In genomic region chr1:24462128-24462527, GRCh38 we compare ENCODE assay signal across 7 cellular contexts. TPM values are rescaled to one million over a fixed set of nuclear protein-coding genes. Genes with fewer than 3 reads are reported as not detected.
DNase-seq lines count a peak whose midpoint lies in the region; ATAC-seq and TF ChIP-seq lines count a peak whose summit lies in the region.
"Not testable (repeated sequence)": the region's sequence is repeated elsewhere in the genome, so short reads cannot be mapped to it uniquely, and the experiment has no call there.

No MANE protein-coding gene starts in this region.

- H3K36me3 ChIP-seq in HCT116 (ENCODE audit: control insufficient read depth in 1 of 2, insufficient read depth in 2 of 2, low read length in 2 of 2) = not testable (repeated sequence)
- H3K36me3 ChIP-seq in MG63 = peaks cover 57% of the 10 kb centered on the region

- TF ChIP-seq RAD21 in HCT116 (IDR thresholded peaks at IDR 0.05; ENCODE audit: low read depth) = not testable (repeated sequence)

- not testable (repeated sequence) for H3K4me1 ChIP-seq in HCT116 (ENCODE audit: control insufficient read depth in 1 of 2, insufficient read depth in 2 of 2, low read length in 2 of 2)

- H3K4me2 ChIP-seq in HCT116 (ENCODE audit: low read length) = 0 out of 2 replicates have a peak overlapping the region, but pooled peaks have one; percentile 19

- H3K27me3 Mint-ChIP-seq in T-helper 17 cell; activated naive CD8-positive, alpha-beta T cell: not testable (repeated sequence)

- H4K20me1 ChIP-seq in HCT116 (ENCODE audit: insufficient read depth) = not testable (repeated sequence)

- H3K27ac ChIP-seq in HCT116 (ENCODE audit: low read depth, low read length) = not testable (repeated sequence)

- peaks cover 16% of the 10 kb centered on the region for H3K36me3 Mint-ChIP-seq in T-helper 17 cell (ENCODE audit: low read depth)
- peaks cover 26% of the 10 kb centered on the region for H3K36me3 Mint-ChIP-seq in activated naive CD8-positive, alpha-beta T cell

- H2AFZ ChIP-seq in HCT116 (ENCODE audit: low read depth, low read length, poor library complexity, severe bottlenecking) = not testable (repeated sequence)

- not testable (repeated sequence) for H3K4me3 Mint-ChIP-seq in T-helper 17 cell; activated naive CD8-positive, alpha-beta T cell

- POLR2A ChIA-PET in HCT116 (lab: Charles Lee) = not testable (repeated sequence)

- not testable (repeated sequence) for TF ChIP-seq POLR2A in HCT116 (IDR thresholded peaks at IDR 0.05; ENCODE audit: borderline replicate concordance, extremely low read depth, insufficient read depth, insufficient read length)

- RAD21 ChIA-PET in HCT116 (lab: Charles Lee; ENCODE audit: low non-redundant PET in 1 of 2, low total read pairs in 2 of 2, uncharacterized antibody in 2 of 2, unreplicated experiment in 2 of 2) = not testable (repeated sequence)

- peak overlapping the region; percentile 43 for H3K27ac Mint-ChIP-seq in T-helper 17 cell
- peak overlapping the region; percentile 4 for H3K27ac Mint-ChIP-seq in activated naive CD8-positive, alpha-beta T cell

- ATAC-seq in HCT116, T-helper 17 cell: not testable (repeated sequence)

- not testable (repeated sequence) for H3K79me2 ChIP-seq in HCT116 (ENCODE audit: insufficient read depth, low read length)

- not testable (repeated sequence) for TF ChIP-seq CTCF in HCT116 (IDR thresholded peaks at IDR 0.05 in 2 of 3, conservative IDR thresholded peaks at IDR 0.05 in 1 of 3; ENCODE audit: borderline replicate concordance in 1 of 3, insufficient read depth in 1 of 3, low read depth in 2 of 3, low read length in 2 of 3); epithelial cell of esophagus (IDR thresholded peaks at IDR 0.05; ENCODE audit: insufficient read depth, low read depth, low read length, missing control alignments)

- peak; percentile 23 for DNase-seq in DMS53 treated with DMSO at 0.1 percent for 48 hours (lab: John Stamatoyannopoulos, UW; ENCODE audit: unreplicated experiment)
- peak; percentile 7 for DNase-seq in HCT116 (ENCODE audit: low read depth, low spot score)
- DNase-seq in MG63 = peak; percentile 52
- DNase-seq in T-helper 17 cell = not testable (repeated sequence)
- peak; percentile 47 for DNase-seq in epithelial cell of esophagus (ENCODE audit: low read depth)
- DNase-seq in kidney glomerular epithelial cell (lab: John Stamatoyannopoulos, UW) = peak; percentile 41

- H3K9me2 ChIP-seq in HCT116 (ENCODE audit: insufficient read depth) = not testable (repeated sequence)

- H3K4me1 Mint-ChIP-seq in T-helper 17 cell = peaks cover 17% of the 10 kb centered on the region
- peaks cover 40% of the 10 kb centered on the region for H3K4me1 Mint-ChIP-seq in activated naive CD8-positive, alpha-beta T cell (ENCODE audit: low read depth)

- intact Hi-C loops in HCT116 (cut with micrococcal nuclease) = not testable (repeated sequence)

- CTCF ChIA-PET in HCT116 (lab: Charles Lee) = not testable (repeated sequence)

- H3K9me3 Mint-ChIP-seq in activated naive CD8-positive, alpha-beta T cell (ENCODE audit: low read depth) = not testable (repeated sequence)

- H3K9me3 ChIP-seq in HCT116 (ENCODE audit: control insufficient read depth in 1 of 2, insufficient read depth in 1 of 2, low read depth in 1 of 2, low read length in 2 of 2); MG63; T-helper 17 cell (ENCODE audit: control insufficient read depth, low read length, poor library complexity, severe bottlenecking): not testable (repeated sequence)

- not testable (repeated sequence) for BruUV-seq in HCT116 (replicated peaks; lab: Mats Ljungman, UMichigan)

- H3K4me3 ChIP-seq in HCT116 (replicated peaks in 1 of 2; ENCODE audit: low read depth in 1 of 2, low read length in 2 of 2); MG63; epithelial cell of esophagus (ENCODE audit: low read length): not testable (repeated sequence)

- not testable (repeated sequence) for H3K9ac ChIP-seq in HCT116 (ENCODE audit: low read length)

- H3K27me3 ChIP-seq in HCT116 (ENCODE audit: insufficient read depth, low read length); MG63: not testable (repeated sequence)

TF ChIP-seq in HCT116, 20 proteins besides CTCF, POLR2A, EP300 and RAD21:
- peak; percentile 66 for TF ChIP-seq FOSL1 (IDR thresholded peaks at IDR 0.05; ENCODE audit: low read depth)
- peak; percentile 25; the same call in 1 of the 2 replicates for TF ChIP-seq JUND (IDR thresholded peaks at IDR 0.05)
- TF ChIP-seq CBX3 (IDR thresholded peaks at IDR 0.05; ENCODE audit: low read depth) = peak; percentile 62; the same call in 1 of the 2 replicates
- peak; percentile 22; the same call in 1 of the 2 replicates for TF ChIP-seq SP1 (IDR thresholded peaks at IDR 0.05; ENCODE audit: low read depth)

RNA-seq across cellular contexts. Expression of gene RCAN3, which starts 40.5 kb away (rescaled TPM):
- 13.3 TPM for total RNA-seq in HCT116 (2021; ENCODE audit: unreplicated experiment)
- 6.9 and 7.9 TPM in 2 replicates for polyA plus RNA-seq in HCT116 (2012)
- total RNA-seq in MG63 (2014; rRNA removed; shearing (Covaris generic); ENCODE audit: low replicate concordance) = 2.5 and 3.4 TPM in 2 replicates
- total RNA-seq in T-helper 17 cell = 100 to 1,000 TPM; 152 to 160 TPM

RNA-seq across cellular contexts. Expression of gene NIPAL3, which starts 46.5 kb away (rescaled TPM):
- total RNA-seq in HCT116 (2021; ENCODE audit: unreplicated experiment) = 16.6 TPM
- 16.1 and 18.9 TPM in 2 replicates for polyA plus RNA-seq in HCT116 (2012)
- 44.1 and 45.5 TPM in 2 replicates for total RNA-seq in MG63 (2014; rRNA removed; shearing (Covaris generic); ENCODE audit: low replicate concordance)
- total RNA-seq in T-helper 17 cell = 10 to 100 TPM; 32.9 to 41.7 TPM

RNA-seq across cellular contexts. Expression of gene STPG1, which starts 48.5 kb away (rescaled TPM):
- total RNA-seq in HCT116 (2021; ENCODE audit: unreplicated experiment) = 13.4 TPM
- polyA plus RNA-seq in HCT116 (2012) = 8.2 and 10.3 TPM in 2 replicates
- total RNA-seq in MG63 (2014; rRNA removed; shearing (Covaris generic); ENCODE audit: low replicate concordance) = 5.7 and 7.2 TPM in 2 replicates
- total RNA-seq in T-helper 17 cell = 1 to 10 TPM; 2.5 to 3.6 TPM

Comparison
In these comparisons a context has a peak if more than half of its experiments do, and no peak if none do; other contexts are left out.
1. RNA of gene RCAN3, which starts 40.5 kb away (total RNA-seq): 152 to 160 TPM in T-helper 17 cell; 13.3 TPM in HCT116 (single experiment) and 2.5 to 3.4 TPM in MG63; every median in the first group is over 10 times any median in the second.